In genomic region chr11:63680842-63681207, GRCh38 we compare ENCODE assay signal across 8 cellular contexts. TPM values are rescaled to one million over a fixed set of nuclear protein-coding genes. Genes with fewer than 3 reads are reported as not detected.
DNase-seq lines count a peak whose midpoint lies in the region; TF ChIP-seq lines count a peak whose summit lies in the region.

No MANE protein-coding gene starts in this region.

- H3K27me3 Mint-ChIP-seq in activated naive CD4-positive, alpha-beta T cell treated with anti-CD3 and anti-CD28 coated beads, Interleukin-2, amount 10 ng/mL, durations not matched to agents 7 days and 5 days, result peaks cover 16% of the 10 kb centered on the region

- H3K4me2 ChIP-seq in Loucy (ENCODE audit: low read depth, low read length, poor library complexity, severe bottlenecking), result peak overlapping the region; percentile 72

- peaks cover 31% of the 10 kb centered on the region for H3K4me1 ChIP-seq in Loucy (ENCODE audit: insufficient read depth, low read length, poor library complexity, severe bottlenecking)
- peaks cover 0 to 26% of the 10 kb centered on the region in 2 donors for H3K4me1 ChIP-seq in right atrium auricular region

- H3K9ac ChIP-seq in Loucy (ENCODE audit: low read depth, low read length, poor library complexity, severe bottlenecking), result peak overlapping the region; percentile 83

- H3K27me3 ChIP-seq in Loucy (ENCODE audit: insufficient read depth, low read length, poor library complexity, severe bottlenecking) (no peaks in the 10 kb centered on the region), right atrium auricular region (no peaks in the 10 kb centered on the region)

- TF ChIP-seq CTCF in GM13977 (IDR thresholded peaks at IDR 0.05; ENCODE audit: extremely low read depth, insufficient read depth, missing control alignments) (no peak), Loucy (conservative IDR thresholded peaks at IDR 0.05; ENCODE audit: low read length) (no peak), right atrium auricular region (IDR thresholded peaks at IDR 0.05) (no peak)

- H3K9me3 ChIP-seq in Loucy (ENCODE audit: insufficient read depth, low read depth, low read length) (no peaks in the 10 kb centered on the region), right atrium auricular region (no peaks in the 10 kb centered on the region)

- no peaks in the 10 kb centered on the region for H3F3A ChIP-seq in Loucy (ENCODE audit: low read depth)

- in situ Hi-C loops in GM13977 (cut with MboI; ENCODE audit: low pct_unique_long_range_greater_than_20kb, low sequenced_read_pairs, unreplicated experiment), result no loop called here

- H2AFZ ChIP-seq in Loucy (ENCODE audit: low read length), result peak overlapping the region; percentile 89

- H3K27ac Mint-ChIP-seq in activated naive CD4-positive, alpha-beta T cell treated with anti-CD3 and anti-CD28 coated beads, Interleukin-2, amount 10 ng/mL, durations not matched to agents 7 days and 5 days, result peak overlapping the region; percentile 94

- H3K4me3 ChIP-seq in Loucy (ENCODE audit: low read length, poor library complexity, severe bottlenecking) (peak overlapping the region; percentile 93), right atrium auricular region (peak overlapping the region; percentile 76 to 92), skin epidermis (peak overlapping the region; percentile 68 to 97 (median 83))

- peaks cover 41% of the 10 kb centered on the region for H3K79me2 ChIP-seq in Loucy (ENCODE audit: insufficient read depth, low read length)

- H4K20me1 ChIP-seq in Loucy (ENCODE audit: insufficient read depth, low read length, poor library complexity, severe bottlenecking), result peaks cover 26% of the 10 kb centered on the region

- H3K4me1 Mint-ChIP-seq in activated naive CD4-positive, alpha-beta T cell treated with anti-CD3 and anti-CD28 coated beads, Interleukin-2, amount 10 ng/mL, durations not matched to agents 7 days and 5 days, result peaks cover 30% of the 10 kb centered on the region

- no peaks in the 10 kb centered on the region for H3K9me2 ChIP-seq in Loucy (replicated peaks; ENCODE audit: low read depth, low read length)

- peak overlapping the region; percentile 98 for H3K4me3 Mint-ChIP-seq in activated naive CD4-positive, alpha-beta T cell treated with anti-CD3 and anti-CD28 coated beads, Interleukin-2, amount 10 ng/mL, durations not matched to agents 7 days and 5 days

- peak; percentile 42 for DNase-seq in GM13977 (ENCODE audit: low spot score)
- no peak for DNase-seq in activated naive CD4-positive, alpha-beta T cell treated with anti-CD3 and anti-CD28 coated beads, Interleukin-2, amount 10 ng/mL, durations not matched to agents 7 days and 5 days
- peak; percentile 57 for DNase-seq in right atrium auricular region (ENCODE audit: low spot score)
- no peak for DNase-seq in hepatic stellate cell (ENCODE audit: low spot score)
- no peak for DNase-seq in NOMO-1 treated with dmso at 0.1 percent for 144 hours (lab: John Stamatoyannopoulos, UW; ENCODE audit: unreplicated experiment)
- DNase-seq in effector CD4-positive, alpha-beta T cell, result no peak

- H3K36me3 ChIP-seq in Loucy (ENCODE audit: insufficient read depth, low read length) (no peaks in the 10 kb centered on the region), right atrium auricular region (no peaks in the 10 kb centered on the region)

- H3K36me3 Mint-ChIP-seq in activated naive CD4-positive, alpha-beta T cell treated with anti-CD3 and anti-CD28 coated beads, Interleukin-2, amount 10 ng/mL, durations not matched to agents 7 days and 5 days, result peaks cover 1% of the 10 kb centered on the region

- CTCF ChIA-PET in activated naive CD4-positive, alpha-beta T cell treated with anti-CD3 and anti-CD28 coated beads, Interleukin-2, amount 10 ng/mL, durations not matched to agents 7 days and 5 days (lab: Charles Lee), result no interaction called here

- H3K27ac ChIP-seq in right atrium auricular region (peak overlapping the region; percentile 96 to 98), skin epidermis (peak overlapping the region in 15 of 21 experiments; percentile 42 to 98 (median 94))

- no peaks in the 10 kb centered on the region for H3K9me3 Mint-ChIP-seq in activated naive CD4-positive, alpha-beta T cell treated with anti-CD3 and anti-CD28 coated beads, Interleukin-2, amount 10 ng/mL, durations not matched to agents 7 days and 5 days

RNA-seq across cellular contexts. Expression of gene RTN3, which starts 0.5 kb away (rescaled TPM):
- total RNA-seq in right atrium auricular region, result 10 to 100 TPM; 64.4 to 96.3 TPM

RNA-seq across cellular contexts. Expression of gene ATL3, which starts 9.6 kb away (rescaled TPM):
- 10 to 100 TPM; 17.9 to 33.5 TPM for total RNA-seq in right atrium auricular region

Comparison
In these comparisons a context has a peak if more than half of its experiments do, and no peak if none do; other contexts are left out.
1. DNase-seq: peak in GM13977 (single experiment) and right atrium auricular region (single experiment); none in activated naive CD4-positive, alpha-beta T cell treated with anti-CD3 and anti-CD28 coated beads, Interleukin-2, amount 10 ng/mL, durations not matched to agents 7 days and 5 days (single experiment), hepatic stellate cell (single experiment), NOMO-1 treated with dmso at 0.1 percent for 144 hours (single experiment) and effector CD4-positive, alpha-beta T cell (single experiment).
2. Peak in every context shown above with its lines, with median percentiles within 50 percentile points of each other: H3K4me3 ChIP-seq.